16 cellular contexts compared by ENCODE assay signal in the genomic region with DNA sequence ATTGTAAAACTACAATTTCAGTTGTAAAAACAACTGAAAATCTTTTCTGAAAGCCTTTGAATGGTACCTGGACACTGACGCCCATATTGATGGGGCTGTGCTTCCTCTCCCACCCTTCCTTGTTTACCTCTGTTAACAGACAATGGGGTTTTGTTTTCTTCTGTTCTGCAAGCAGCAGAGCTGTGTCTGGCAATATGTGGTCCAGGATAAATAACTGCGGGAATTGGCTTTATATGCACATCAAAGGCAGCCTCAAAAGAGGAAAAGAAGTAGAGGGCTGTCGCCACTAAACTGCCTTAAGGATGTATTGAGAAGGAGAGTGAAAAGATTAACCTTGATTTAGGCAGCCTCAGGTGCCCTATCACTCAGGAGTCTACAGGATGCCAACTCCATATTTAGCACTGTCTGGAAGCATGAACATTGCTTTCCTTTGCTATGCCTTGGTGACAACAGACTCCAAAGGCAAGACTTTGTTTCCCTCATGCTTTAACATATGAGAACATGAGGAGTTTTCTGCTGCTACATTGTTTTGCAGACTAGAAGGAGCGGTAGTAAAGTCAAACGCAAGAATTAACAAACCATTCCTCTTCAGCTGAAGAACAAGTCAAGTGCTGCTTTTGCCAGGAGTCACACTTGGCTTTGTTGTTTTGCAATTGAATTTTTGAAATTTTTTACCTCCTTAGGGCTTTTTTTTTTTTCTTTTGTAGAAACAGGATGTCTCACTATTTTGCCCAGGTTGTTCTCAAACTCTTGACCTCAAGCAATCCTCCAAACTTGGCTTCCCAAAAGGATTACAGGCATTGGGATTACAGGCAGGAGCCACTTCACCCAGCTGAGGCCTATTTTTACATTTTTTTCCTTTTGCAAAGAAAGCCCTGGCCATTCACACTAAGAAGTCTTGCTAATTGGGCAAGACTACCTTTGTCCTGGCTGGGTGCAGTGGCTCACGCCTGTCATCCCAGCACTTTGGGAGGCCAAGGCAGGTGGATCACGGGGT. TPM values are rescaled to one million over a fixed set of nuclear protein-coding genes. Genes with fewer than 3 reads are reported as not detected.
DNase-seq lines count a peak whose midpoint lies in the region; ATAC-seq and TF ChIP-seq lines count a peak whose summit lies in the region.
"Had no signal": no experiment of that assay in that cellular context is flagged by ENCODE, and none has a peak within 500 bp of the region (broad histone marks: within the 10 kb centered on the region; RNA-seq: fewer than 3 reads in every experiment).

No MANE protein-coding gene starts in this region.

- DNase-seq in stimulated activated naive CD8-positive, alpha-beta T cell treated with anti-CD3 and anti-CD28 coated beads, Interleukin-15, amount 100 ng/mL, for 72 hours: no peak
- DNase-seq in T-cell (no peak), globus pallidus (ENCODE audit: low spot score) (peak; percentile 26), upper lobe of right lung (no peak), activated gamma-delta T cell (lab: John Stamatoyannopoulos, UW) (no peak), SJCRH30 (no peak), glomerular visceral epithelial cell (ENCODE audit: extremely low spot score) (no peak)
- DNase-seq: colonic mucosa, immature natural killer cell, NCI-H1436, NCI-H446 treated with DMSO at 0.1 percent for 48 hours, right lobe of liver, tibial artery had no signal

- intact Hi-C loops in upper lobe of right lung (cut with DNase I): no loop called here

- CTCF ChIA-PET in T-cell (lab: Charles Lee): interaction anchor here in 1 of 2 donors (0.7 kb wide), 1 partner anchor 15 kb away, joined by 3 read pairs; no protein-coding TSS in a partner anchor

- no peak for ATAC-seq in stimulated activated naive CD8-positive, alpha-beta T cell treated with anti-CD3 and anti-CD28 coated beads, Interleukin-15, amount 100 ng/mL, for 72 hours
- ATAC-seq in T-cell (replicated peaks in 1 of 4) (no peak), upper lobe of right lung (peak; percentile 88)
- ATAC-seq: right lobe of liver had no signal

- no peaks in the 10 kb centered on the region for H3K9me3 Mint-ChIP-seq in stimulated activated naive CD8-positive, alpha-beta T cell treated with anti-CD3 and anti-CD28 coated beads, Interleukin-15, Interleukin-2, amounts not matched to agents 100 ng/mL and 50 ng/mL, for 24 hours
- H3K9me3 Mint-ChIP-seq in stimulated activated naive CD8-positive, alpha-beta T cell treated with anti-CD3 and anti-CD28 coated beads, Interleukin-15, amount 100 ng/mL, for 72 hours: no peaks in the 10 kb centered on the region
- no peaks in the 10 kb centered on the region for H3K9me3 Mint-ChIP-seq in T-cell
- H3K9me3 Mint-ChIP-seq: immature natural killer cell, mesothelial cell of epicardium had no signal

- peaks cover 21% of the 10 kb centered on the region for H3K4me1 Mint-ChIP-seq in stimulated activated naive CD8-positive, alpha-beta T cell treated with anti-CD3 and anti-CD28 coated beads, Interleukin-15, Interleukin-2, amounts not matched to agents 100 ng/mL and 50 ng/mL, for 24 hours (ENCODE audit: low read depth)
- peaks cover 9% of the 10 kb centered on the region for H3K4me1 Mint-ChIP-seq in stimulated activated naive CD8-positive, alpha-beta T cell treated with anti-CD3 and anti-CD28 coated beads, Interleukin-15, amount 100 ng/mL, for 72 hours
- peaks cover 6 to 38% (median 24%) of the 10 kb centered on the region in 3 donors for H3K4me1 Mint-ChIP-seq in T-cell
- H3K4me1 Mint-ChIP-seq: immature natural killer cell had no signal

- H3K4me3 ChIP-seq in upper lobe of right lung (no peak overlapping the region), SJCRH30 (no peak overlapping the region)
- H3K4me3 ChIP-seq: colonic mucosa, right lobe of liver, tibial artery had no signal

- H3K27me3 ChIP-seq in upper lobe of right lung (no peaks in the 10 kb centered on the region), SJCRH30 (peaks cover 9% of the 10 kb centered on the region; the same call in 1 of the 2 replicates)
- H3K27me3 ChIP-seq: colonic mucosa, right lobe of liver, tibial artery had no signal

- H3K36me3 ChIP-seq in upper lobe of right lung (no peaks in the 10 kb centered on the region), SJCRH30 (no peaks in the 10 kb centered on the region)
- H3K36me3 ChIP-seq: colonic mucosa, right lobe of liver, tibial artery had no signal

- H3K4me1 ChIP-seq in upper lobe of right lung (peaks cover 7% of the 10 kb centered on the region), SJCRH30 (no peaks in the 10 kb centered on the region)
- H3K4me1 ChIP-seq: colonic mucosa, right lobe of liver had no signal

- peak overlapping the region; percentile 17 for H3K4me3 Mint-ChIP-seq in stimulated activated naive CD8-positive, alpha-beta T cell treated with anti-CD3 and anti-CD28 coated beads, Interleukin-15, Interleukin-2, amounts not matched to agents 100 ng/mL and 50 ng/mL, for 24 hours
- peak overlapping the region in 1 of 2 donors; percentile 53 for H3K4me3 Mint-ChIP-seq in stimulated activated naive CD8-positive, alpha-beta T cell treated with anti-CD3 and anti-CD28 coated beads, Interleukin-15, amount 100 ng/mL, for 72 hours
- peak overlapping the region in 1 of 3 donors; percentile 10 for H3K4me3 Mint-ChIP-seq in T-cell
- H3K4me3 Mint-ChIP-seq: immature natural killer cell, mesothelial cell of epicardium had no signal

- no peaks in the 10 kb centered on the region for H3K9me3 ChIP-seq in upper lobe of right lung
- H3K9me3 ChIP-seq in SJCRH30 (replicated peaks): no peaks in the 10 kb centered on the region
- H3K9me3 ChIP-seq: colonic mucosa, right lobe of liver, tibial artery had no signal

- peaks cover 11% of the 10 kb centered on the region for H3K27me3 Mint-ChIP-seq in stimulated activated naive CD8-positive, alpha-beta T cell treated with anti-CD3 and anti-CD28 coated beads, Interleukin-15, Interleukin-2, amounts not matched to agents 100 ng/mL and 50 ng/mL, for 24 hours
- no peaks in the 10 kb centered on the region for H3K27me3 Mint-ChIP-seq in stimulated activated naive CD8-positive, alpha-beta T cell treated with anti-CD3 and anti-CD28 coated beads, Interleukin-15, amount 100 ng/mL, for 72 hours
- H3K27me3 Mint-ChIP-seq in T-cell: peaks cover 0 to 4% of the 10 kb centered on the region in 2 donors

- H3K27ac ChIP-seq in upper lobe of right lung (no peak overlapping the region), SJCRH30 (no peak overlapping the region)
- H3K27ac ChIP-seq: colonic mucosa, right lobe of liver, tibial artery had no signal

- no peaks in the 10 kb centered on the region for H3K36me3 Mint-ChIP-seq in stimulated activated naive CD8-positive, alpha-beta T cell treated with anti-CD3 and anti-CD28 coated beads, Interleukin-15, Interleukin-2, amounts not matched to agents 100 ng/mL and 50 ng/mL, for 24 hours (ENCODE audit: low read depth)
- no peaks in the 10 kb centered on the region for H3K36me3 Mint-ChIP-seq in T-cell
- H3K36me3 Mint-ChIP-seq: immature natural killer cell, mesothelial cell of epicardium had no signal

- POLR2A ChIA-PET in T-cell (lab: Charles Lee): no interaction called here

- H3K27ac Mint-ChIP-seq in stimulated activated naive CD8-positive, alpha-beta T cell treated with anti-CD3 and anti-CD28 coated beads, Interleukin-15, Interleukin-2, amounts not matched to agents 100 ng/mL and 50 ng/mL, for 24 hours: peak overlapping the region; percentile 49
- no peak overlapping the region for H3K27ac Mint-ChIP-seq in stimulated activated naive CD8-positive, alpha-beta T cell treated with anti-CD3 and anti-CD28 coated beads, Interleukin-15, amount 100 ng/mL, for 72 hours
- peak overlapping the region; percentile 62 to 68 for H3K27ac Mint-ChIP-seq in T-cell
- H3K27ac Mint-ChIP-seq: immature natural killer cell, mesothelial cell of epicardium had no signal

- no peak for TF ChIP-seq CTCF in upper lobe of right lung (IDR thresholded peaks at IDR 0.05)

RNA-seq across cellular contexts. Expression of a gene that starts 3.0 kb away (rescaled TPM):
- total RNA-seq in T-cell (under 1 TPM in 2 of 5 donors, not detected in 3; 0.20 to 0.70 TPM), upper lobe of right lung (not detected)
- not detected in 2 replicates for total RNA-seq in SJCRH30 (2014; rRNA removed; shearing (Covaris generic))
- total RNA-seq: colonic mucosa, glomerular endothelial cell, mesothelial cell of epicardium, right lobe of liver had no signal

Comparison
In these comparisons a context has a peak if more than half of its experiments do, and no peak if none do; other contexts are left out.
1. H3K27ac Mint-ChIP-seq: peak in stimulated activated naive CD8-positive, alpha-beta T cell treated with anti-CD3 and anti-CD28 coated beads, Interleukin-15, Interleukin-2, amounts not matched to agents 100 ng/mL and 50 ng/mL, for 24 hours (single experiment) and T-cell (2 of 2); none in stimulated activated naive CD8-positive, alpha-beta T cell treated with anti-CD3 and anti-CD28 coated beads, Interleukin-15, amount 100 ng/mL, for 72 hours (0 of 2).